In the genomic region with DNA sequence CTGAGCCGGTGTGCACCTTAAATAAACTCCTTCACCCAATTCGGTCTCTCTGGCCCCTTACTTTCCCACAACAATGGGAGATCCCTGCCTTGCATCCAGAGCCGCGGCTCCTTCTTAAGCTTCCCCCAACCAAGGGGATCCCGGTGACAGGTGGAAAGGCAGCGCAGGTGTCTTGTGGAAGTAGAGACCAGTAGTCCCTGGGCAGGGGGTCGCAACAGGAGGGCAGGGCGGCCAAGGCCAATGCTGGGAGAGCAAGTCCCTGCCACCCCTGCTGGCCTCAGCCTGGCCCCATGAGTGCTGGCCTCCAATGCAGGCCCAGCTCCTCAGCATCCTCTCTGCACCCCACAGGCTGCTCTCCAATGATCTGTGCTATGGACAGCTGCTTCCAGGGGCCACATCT, we compare ENCODE assay signal across 25 cellular contexts. TPM values are rescaled to one million over a fixed set of nuclear protein-coding genes. Genes with fewer than 3 reads are reported as not detected.
"Had no signal": no experiment of that assay in that cellular context is flagged by ENCODE, and none has a peak within 500 bp of the region (broad histone marks: within the 10 kb centered on the region; RNA-seq: fewer than 3 reads in every experiment).

No MANE protein-coding gene starts in this region.

- H3K4me3 ChIP-seq: MG63 had no signal

- FAIRE-seq: HTR-8/SVneo, RCC 7860 had no signal

- H3K27me3 ChIP-seq: MG63 had no signal

- H3K4me2 ChIP-seq: SK-N-SH had no signal

- DNase-seq: KBM-7, MG63, NCI-H1092, NCI-H1105 treated with DMSO at 0.1 percent for 48 hours, NCI-H1417 treated with DMSO at 0.1 percent for 48 hours, NCI-H146, NCI-H1694 treated with DMSO at 0.1 percent for 48 hours, NCI-H1930, NCI-H2081, NCI-H2107, NCI-H226, NCI-H446, NCI-H510A, NCI-H524 treated with DMSO at 0.1 percent for 48 hours, NCI-H69, NCI-H774, SHP77, SW 1271 had no signal

- H3K9me3 ChIP-seq: MG63, SK-N-SH had no signal

- H3K36me3 ChIP-seq: MG63 had no signal

- H3K27ac ChIP-seq: HL-60, RWPE1 had no signal

- H3K9ac ChIP-seq: SK-N-SH had no signal

RNA-seq across cellular contexts. Expression of gene SYT12, which starts 7.9 kb away (rescaled TPM):
- total RNA-seq: LHCN-M2, SK-MEL-5 had no signal

RNA-seq across cellular contexts. Expression of gene C11orf86, which starts 39.9 kb away (rescaled TPM):
- total RNA-seq: LHCN-M2, SK-MEL-5 had no signal

RNA-seq across cellular contexts. Expression of gene RHOD, which starts 41.6 kb away (rescaled TPM):
- total RNA-seq: SK-MEL-5 had no signal
- polyA plus RNA-seq: SK-N-SH had no signal
